ENCODE assay signal across 1 cellular context in the genomic region with DNA sequence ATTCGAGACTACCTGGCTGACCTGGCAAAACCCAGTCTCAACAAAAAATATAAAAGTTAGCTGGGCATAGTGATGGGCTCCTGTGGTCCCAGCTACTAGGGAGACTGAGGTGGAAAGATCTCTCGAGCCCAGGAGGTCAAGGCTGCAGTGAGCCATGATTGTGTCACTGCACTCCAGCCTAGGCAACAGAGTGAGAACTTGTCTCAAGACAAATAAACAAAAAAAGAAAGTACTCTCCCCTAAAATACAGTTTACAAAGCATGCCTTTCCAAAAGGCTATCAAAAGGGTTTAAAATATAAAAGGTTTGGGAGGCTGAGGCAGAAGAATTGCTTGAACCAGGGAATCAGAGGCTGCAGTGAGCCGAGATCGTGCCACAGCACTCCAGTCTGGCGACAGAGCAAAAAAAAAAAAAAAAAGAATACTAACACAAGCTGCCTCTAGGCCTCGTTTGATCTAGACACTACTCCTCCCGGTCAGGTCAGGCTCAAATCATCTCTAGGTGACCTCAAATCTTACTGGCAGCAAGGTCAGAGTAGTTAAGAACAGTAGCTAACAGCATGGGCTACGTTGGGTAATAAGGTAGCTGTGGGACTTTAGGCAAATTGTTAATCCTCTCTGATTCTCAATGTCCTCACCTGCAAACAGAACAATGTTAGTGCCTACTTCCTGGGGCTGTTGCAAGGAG.
TF ChIP-seq lines count a peak whose summit lies in the region.

No MANE protein-coding gene starts in this region.

TF ChIP-seq in HepG2, 621 proteins besides CTCF, POLR2A, EP300 and RAD21 (continued from another document and continues in another):
- TF ChIP-seq, protein P1, sequence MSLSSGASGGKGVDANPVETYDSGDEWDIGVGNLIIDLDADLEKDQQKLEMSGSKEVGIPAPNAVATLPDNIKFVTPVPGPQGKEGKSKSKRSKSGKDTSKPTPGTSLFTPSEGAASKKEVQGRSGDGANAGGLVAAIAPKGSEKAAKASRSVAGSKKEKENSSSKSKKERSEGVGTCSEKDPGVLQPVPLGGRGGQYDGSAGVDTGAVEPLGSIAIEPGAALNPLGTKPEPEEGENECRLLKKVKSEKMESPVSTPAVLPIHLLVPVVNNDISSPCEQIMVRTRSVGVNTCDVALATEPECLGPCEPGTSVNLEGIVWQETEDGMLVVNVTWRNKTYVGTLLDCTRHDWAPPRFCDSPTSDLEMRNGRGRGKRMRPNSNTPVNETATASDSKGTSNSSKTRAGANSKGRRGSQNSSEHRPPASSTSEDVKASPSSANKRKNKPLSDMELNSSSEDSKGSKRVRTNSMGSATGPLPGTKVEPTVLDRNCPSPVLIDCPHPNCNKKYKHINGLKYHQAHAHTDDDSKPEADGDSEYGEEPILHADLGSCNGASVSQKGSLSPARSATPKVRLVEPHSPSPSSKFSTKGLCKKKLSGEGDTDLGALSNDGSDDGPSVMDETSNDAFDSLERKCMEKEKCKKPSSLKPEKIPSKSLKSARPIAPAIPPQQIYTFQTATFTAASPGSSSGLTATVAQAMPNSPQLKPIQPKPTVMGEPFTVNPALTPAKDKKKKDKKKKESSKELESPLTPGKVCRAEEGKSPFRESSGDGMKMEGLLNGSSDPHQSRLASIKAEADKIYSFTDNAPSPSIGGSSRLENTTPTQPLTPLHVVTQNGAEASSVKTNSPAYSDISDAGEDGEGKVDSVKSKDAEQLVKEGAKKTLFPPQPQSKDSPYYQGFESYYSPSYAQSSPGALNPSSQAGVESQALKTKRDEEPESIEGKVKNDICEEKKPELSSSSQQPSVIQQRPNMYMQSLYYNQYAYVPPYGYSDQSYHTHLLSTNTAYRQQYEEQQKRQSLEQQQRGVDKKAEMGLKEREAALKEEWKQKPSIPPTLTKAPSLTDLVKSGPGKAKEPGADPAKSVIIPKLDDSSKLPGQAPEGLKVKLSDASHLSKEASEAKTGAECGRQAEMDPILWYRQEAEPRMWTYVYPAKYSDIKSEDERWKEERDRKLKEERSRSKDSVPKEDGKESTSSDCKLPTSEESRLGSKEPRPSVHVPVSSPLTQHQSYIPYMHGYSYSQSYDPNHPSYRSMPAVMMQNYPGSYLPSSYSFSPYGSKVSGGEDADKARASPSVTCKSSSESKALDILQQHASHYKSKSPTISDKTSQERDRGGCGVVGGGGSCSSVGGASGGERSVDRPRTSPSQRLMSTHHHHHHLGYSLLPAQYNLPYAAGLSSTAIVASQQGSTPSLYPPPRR (CRISPR knock-in tag; IDR thresholded peaks at IDR 0.05; ENCODE audit: borderline replicate concordance): no peak
- TF ChIP-seq, protein P2, sequence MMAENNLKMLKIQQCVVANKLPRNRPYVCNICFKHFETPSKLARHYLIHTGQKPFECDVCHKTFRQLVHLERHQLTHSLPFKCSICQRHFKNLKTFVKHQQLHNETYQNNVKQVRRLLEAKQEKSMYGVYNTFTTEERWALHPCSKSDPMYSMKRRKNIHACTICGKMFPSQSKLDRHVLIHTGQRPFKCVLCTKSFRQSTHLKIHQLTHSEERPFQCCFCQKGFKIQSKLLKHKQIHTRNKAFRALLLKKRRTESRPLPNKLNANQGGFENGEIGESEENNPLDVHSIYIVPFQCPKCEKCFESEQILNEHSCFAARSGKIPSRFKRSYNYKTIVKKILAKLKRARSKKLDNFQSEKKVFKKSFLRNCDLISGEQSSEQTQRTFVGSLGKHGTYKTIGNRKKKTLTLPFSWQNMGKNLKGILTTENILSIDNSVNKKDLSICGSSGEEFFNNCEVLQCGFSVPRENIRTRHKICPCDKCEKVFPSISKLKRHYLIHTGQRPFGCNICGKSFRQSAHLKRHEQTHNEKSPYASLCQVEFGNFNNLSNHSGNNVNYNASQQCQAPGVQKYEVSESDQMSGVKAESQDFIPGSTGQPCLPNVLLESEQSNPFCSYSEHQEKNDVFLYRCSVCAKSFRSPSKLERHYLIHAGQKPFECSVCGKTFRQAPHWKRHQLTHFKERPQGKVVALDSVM (CRISPR knock-in tag; IDR thresholded peaks at IDR 0.05): peak; percentile 27; the same call in 1 of the 2 replicates
- TF ChIP-seq NR2F6 (IDR thresholded peaks at IDR 0.05): peak; percentile 80
- peak; percentile 45 for TF ChIP-seq NR2F6 (CRISPR knock-in tag; IDR thresholded peaks at IDR 0.05)
- 0 out of 2 replicates have a peak, but pooled peaks have one; percentile 18 for TF ChIP-seq MED1 (CRISPR knock-in tag; IDR thresholded peaks at IDR 0.05)
- TF ChIP-seq, protein P3, sequence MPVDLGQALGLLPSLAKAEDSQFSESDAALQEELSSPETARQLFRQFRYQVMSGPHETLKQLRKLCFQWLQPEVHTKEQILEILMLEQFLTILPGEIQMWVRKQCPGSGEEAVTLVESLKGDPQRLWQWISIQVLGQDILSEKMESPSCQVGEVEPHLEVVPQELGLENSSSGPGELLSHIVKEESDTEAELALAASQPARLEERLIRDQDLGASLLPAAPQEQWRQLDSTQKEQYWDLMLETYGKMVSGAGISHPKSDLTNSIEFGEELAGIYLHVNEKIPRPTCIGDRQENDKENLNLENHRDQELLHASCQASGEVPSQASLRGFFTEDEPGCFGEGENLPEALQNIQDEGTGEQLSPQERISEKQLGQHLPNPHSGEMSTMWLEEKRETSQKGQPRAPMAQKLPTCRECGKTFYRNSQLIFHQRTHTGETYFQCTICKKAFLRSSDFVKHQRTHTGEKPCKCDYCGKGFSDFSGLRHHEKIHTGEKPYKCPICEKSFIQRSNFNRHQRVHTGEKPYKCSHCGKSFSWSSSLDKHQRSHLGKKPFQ (CRISPR knock-in tag; IDR thresholded peaks at IDR 0.05; ENCODE audit: insufficient replicate concordance): no peak
- TF ChIP-seq, protein P4, sequence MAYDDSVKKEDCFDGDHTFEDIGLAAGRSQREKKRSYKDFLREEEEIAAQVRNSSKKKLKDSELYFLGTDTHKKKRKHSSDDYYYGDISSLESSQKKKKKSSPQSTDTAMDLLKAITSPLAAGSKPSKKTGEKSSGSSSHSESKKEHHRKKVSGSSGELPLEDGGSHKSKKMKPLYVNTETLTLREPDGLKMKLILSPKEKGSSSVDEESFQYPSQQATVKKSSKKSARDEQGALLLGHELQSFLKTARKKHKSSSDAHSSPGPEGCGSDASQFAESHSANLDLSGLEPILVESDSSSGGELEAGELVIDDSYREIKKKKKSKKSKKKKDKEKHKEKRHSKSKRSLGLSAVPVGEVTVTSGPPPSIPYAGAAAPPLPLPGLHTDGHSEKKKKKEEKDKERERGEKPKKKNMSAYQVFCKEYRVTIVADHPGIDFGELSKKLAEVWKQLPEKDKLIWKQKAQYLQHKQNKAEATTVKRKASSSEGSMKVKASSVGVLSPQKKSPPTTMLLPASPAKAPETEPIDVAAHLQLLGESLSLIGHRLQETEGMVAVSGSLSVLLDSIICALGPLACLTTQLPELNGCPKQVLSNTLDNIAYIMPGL (CRISPR knock-in tag; IDR thresholded peaks at IDR 0.05; ENCODE audit: borderline replicate concordance in 1 of 2, low read depth in 1 of 2): 0 out of 4 replicates have a peak, but pooled peaks of 1 of the 2 experiments have one; percentile 7
- TF ChIP-seq FOXP1 (IDR thresholded peaks at IDR 0.05): no peak
- peak; percentile 21 for TF ChIP-seq FOXP1 (CRISPR knock-in tag; IDR thresholded peaks at IDR 0.05)
- peak; percentile 45 for TF ChIP-seq ASH2L (IDR thresholded peaks at IDR 0.05; ENCODE audit: insufficient read length, low read depth, low read length)
- peak; percentile 47; the same call in 1 of the 2 replicates for TF ChIP-seq NCOR1 (IDR thresholded peaks at IDR 0.05; ENCODE audit: borderline replicate concordance, low read length)
- TF ChIP-seq HMG20A (CRISPR knock-in tag; IDR thresholded peaks at IDR 0.05; ENCODE audit: borderline replicate concordance): peak; percentile 43; the same call in 1 of the 2 replicates
- TF ChIP-seq CEBPG (CRISPR knock-in tag; IDR thresholded peaks at IDR 0.05): peak; percentile 44; the same call in 1 of the 2 replicates
- TF ChIP-seq MLLT10 (CRISPR knock-in tag; IDR thresholded peaks at IDR 0.05): no peak
- no peak for TF ChIP-seq MED13 (CRISPR knock-in tag; IDR thresholded peaks at IDR 0.05)
- TF ChIP-seq, protein P5, sequence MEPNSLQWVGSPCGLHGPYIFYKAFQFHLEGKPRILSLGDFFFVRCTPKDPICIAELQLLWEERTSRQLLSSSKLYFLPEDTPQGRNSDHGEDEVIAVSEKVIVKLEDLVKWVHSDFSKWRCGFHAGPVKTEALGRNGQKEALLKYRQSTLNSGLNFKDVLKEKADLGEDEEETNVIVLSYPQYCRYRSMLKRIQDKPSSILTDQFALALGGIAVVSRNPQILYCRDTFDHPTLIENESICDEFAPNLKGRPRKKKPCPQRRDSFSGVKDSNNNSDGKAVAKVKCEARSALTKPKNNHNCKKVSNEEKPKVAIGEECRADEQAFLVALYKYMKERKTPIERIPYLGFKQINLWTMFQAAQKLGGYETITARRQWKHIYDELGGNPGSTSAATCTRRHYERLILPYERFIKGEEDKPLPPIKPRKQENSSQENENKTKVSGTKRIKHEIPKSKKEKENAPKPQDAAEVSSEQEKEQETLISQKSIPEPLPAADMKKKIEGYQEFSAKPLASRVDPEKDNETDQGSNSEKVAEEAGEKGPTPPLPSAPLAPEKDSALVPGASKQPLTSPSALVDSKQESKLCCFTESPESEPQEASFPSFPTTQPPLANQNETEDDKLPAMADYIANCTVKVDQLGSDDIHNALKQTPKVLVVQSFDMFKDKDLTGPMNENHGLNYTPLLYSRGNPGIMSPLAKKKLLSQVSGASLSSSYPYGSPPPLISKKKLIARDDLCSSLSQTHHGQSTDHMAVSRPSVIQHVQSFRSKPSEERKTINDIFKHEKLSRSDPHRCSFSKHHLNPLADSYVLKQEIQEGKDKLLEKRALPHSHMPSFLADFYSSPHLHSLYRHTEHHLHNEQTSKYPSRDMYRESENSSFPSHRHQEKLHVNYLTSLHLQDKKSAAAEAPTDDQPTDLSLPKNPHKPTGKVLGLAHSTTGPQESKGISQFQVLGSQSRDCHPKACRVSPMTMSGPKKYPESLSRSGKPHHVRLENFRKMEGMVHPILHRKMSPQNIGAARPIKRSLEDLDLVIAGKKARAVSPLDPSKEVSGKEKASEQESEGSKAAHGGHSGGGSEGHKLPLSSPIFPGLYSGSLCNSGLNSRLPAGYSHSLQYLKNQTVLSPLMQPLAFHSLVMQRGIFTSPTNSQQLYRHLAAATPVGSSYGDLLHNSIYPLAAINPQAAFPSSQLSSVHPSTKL (CRISPR knock-in tag; IDR thresholded peaks at IDR 0.05): peak; percentile 10; the same call in 1 of the 2 replicates
- peak; percentile 26; the same call in 1 of the 2 replicates for TF ChIP-seq HDAC2 (CRISPR knock-in tag; IDR thresholded peaks at IDR 0.05)
- peak; percentile 45; the same call in 1 of the 2 replicates for TF ChIP-seq ZNF501 (CRISPR knock-in tag; IDR thresholded peaks at IDR 0.05)
- TF ChIP-seq, protein P6, sequence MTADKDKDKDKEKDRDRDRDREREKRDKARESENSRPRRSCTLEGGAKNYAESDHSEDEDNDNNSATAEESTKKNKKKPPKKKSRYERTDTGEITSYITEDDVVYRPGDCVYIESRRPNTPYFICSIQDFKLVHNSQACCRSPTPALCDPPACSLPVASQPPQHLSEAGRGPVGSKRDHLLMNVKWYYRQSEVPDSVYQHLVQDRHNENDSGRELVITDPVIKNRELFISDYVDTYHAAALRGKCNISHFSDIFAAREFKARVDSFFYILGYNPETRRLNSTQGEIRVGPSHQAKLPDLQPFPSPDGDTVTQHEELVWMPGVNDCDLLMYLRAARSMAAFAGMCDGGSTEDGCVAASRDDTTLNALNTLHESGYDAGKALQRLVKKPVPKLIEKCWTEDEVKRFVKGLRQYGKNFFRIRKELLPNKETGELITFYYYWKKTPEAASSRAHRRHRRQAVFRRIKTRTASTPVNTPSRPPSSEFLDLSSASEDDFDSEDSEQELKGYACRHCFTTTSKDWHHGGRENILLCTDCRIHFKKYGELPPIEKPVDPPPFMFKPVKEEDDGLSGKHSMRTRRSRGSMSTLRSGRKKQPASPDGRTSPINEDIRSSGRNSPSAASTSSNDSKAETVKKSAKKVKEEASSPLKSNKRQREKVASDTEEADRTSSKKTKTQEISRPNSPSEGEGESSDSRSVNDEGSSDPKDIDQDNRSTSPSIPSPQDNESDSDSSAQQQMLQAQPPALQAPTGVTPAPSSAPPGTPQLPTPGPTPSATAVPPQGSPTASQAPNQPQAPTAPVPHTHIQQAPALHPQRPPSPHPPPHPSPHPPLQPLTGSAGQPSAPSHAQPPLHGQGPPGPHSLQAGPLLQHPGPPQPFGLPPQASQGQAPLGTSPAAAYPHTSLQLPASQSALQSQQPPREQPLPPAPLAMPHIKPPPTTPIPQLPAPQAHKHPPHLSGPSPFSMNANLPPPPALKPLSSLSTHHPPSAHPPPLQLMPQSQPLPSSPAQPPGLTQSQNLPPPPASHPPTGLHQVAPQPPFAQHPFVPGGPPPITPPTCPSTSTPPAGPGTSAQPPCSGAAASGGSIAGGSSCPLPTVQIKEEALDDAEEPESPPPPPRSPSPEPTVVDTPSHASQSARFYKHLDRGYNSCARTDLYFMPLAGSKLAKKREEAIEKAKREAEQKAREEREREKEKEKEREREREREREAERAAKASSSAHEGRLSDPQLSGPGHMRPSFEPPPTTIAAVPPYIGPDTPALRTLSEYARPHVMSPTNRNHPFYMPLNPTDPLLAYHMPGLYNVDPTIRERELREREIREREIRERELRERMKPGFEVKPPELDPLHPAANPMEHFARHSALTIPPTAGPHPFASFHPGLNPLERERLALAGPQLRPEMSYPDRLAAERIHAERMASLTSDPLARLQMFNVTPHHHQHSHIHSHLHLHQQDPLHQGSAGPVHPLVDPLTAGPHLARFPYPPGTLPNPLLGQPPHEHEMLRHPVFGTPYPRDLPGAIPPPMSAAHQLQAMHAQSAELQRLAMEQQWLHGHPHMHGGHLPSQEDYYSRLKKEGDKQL (CRISPR knock-in tag; IDR thresholded peaks at IDR 0.05; ENCODE audit: low read depth): no peak
- 0 out of 2 replicates have a peak, but pooled peaks have one; percentile 31 for TF ChIP-seq RCOR2 (CRISPR knock-in tag; IDR thresholded peaks at IDR 0.05)
- TF ChIP-seq ZNF841 (CRISPR knock-in tag; IDR thresholded peaks at IDR 0.05; ENCODE audit: borderline replicate concordance): no peak
- TF ChIP-seq, protein P7, sequence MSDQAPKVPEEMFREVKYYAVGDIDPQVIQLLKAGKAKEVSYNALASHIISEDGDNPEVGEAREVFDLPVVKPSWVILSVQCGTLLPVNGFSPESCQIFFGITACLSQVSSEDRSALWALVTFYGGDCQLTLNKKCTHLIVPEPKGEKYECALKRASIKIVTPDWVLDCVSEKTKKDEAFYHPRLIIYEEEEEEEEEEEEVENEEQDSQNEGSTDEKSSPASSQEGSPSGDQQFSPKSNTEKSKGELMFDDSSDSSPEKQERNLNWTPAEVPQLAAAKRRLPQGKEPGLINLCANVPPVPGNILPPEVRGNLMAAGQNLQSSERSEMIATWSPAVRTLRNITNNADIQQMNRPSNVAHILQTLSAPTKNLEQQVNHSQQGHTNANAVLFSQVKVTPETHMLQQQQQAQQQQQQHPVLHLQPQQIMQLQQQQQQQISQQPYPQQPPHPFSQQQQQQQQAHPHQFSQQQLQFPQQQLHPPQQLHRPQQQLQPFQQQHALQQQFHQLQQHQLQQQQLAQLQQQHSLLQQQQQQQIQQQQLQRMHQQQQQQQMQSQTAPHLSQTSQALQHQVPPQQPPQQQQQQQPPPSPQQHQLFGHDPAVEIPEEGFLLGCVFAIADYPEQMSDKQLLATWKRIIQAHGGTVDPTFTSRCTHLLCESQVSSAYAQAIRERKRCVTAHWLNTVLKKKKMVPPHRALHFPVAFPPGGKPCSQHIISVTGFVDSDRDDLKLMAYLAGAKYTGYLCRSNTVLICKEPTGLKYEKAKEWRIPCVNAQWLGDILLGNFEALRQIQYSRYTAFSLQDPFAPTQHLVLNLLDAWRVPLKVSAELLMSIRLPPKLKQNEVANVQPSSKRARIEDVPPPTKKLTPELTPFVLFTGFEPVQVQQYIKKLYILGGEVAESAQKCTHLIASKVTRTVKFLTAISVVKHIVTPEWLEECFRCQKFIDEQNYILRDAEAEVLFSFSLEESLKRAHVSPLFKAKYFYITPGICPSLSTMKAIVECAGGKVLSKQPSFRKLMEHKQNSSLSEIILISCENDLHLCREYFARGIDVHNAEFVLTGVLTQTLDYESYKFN (CRISPR knock-in tag; conservative IDR thresholded peaks at IDR 0.05): peak; percentile 12
- 0 out of 2 replicates have a peak, but pooled peaks have one; percentile 7 for TF ChIP-seq HDAC1 (CRISPR knock-in tag; IDR thresholded peaks at IDR 0.05)
- no peak for TF ChIP-seq SMARCE1 (IDR thresholded peaks at IDR 0.05; ENCODE audit: borderline replicate concordance)
- peak; percentile 80 for TF ChIP-seq NR2F2 (IDR thresholded peaks at IDR 0.05; ENCODE audit: borderline replicate concordance, low read depth)
- TF ChIP-seq ZNF12 (CRISPR knock-in tag; IDR thresholded peaks at IDR 0.05): no peak
